ENCODE assay signal across 14 cellular contexts in genomic region chr5:81909677-81910076, GRCh38.
DNase-seq lines count a peak whose midpoint lies in the region; ATAC-seq and TF ChIP-seq lines count a peak whose summit lies in the region.
"Had no signal": no experiment of that assay in that cellular context is flagged by ENCODE, and none has a peak within 500 bp of the region (broad histone marks: within the 10 kb centered on the region; RNA-seq: fewer than 3 reads in every experiment).

No MANE protein-coding gene starts in this region.

- in situ Hi-C loops in GM13976 (cut with MboI; ENCODE audit: low sequenced_read_pairs, unreplicated experiment) = no loop called here
- in situ Hi-C loops in transverse colon (cut with MboI; ENCODE audit: low pct_ligation_motif_present in 1 of 4, low pct_unique_long_range_greater_than_20kb in 1 of 4, low sequenced_read_pairs in 3 of 4) = no loop called here

- H3K36me3 ChIP-seq in prostate gland = no peaks in the 10 kb centered on the region
- no peaks in the 10 kb centered on the region for H3K36me3 ChIP-seq in transverse colon
- H3K36me3 ChIP-seq: colonic mucosa had no signal

- no peaks in the 10 kb centered on the region for H3K9me3 Mint-ChIP-seq in activated CD8-positive, alpha-beta memory T cell treated with anti-CD3 and anti-CD28 coated beads, Interleukin-2, amount 10 ng/mL, durations not matched to agents 7 days and 5 days (ENCODE audit: low read depth)
- H3K9me3 Mint-ChIP-seq: H9 had no signal

- no peak overlapping the region for H3K27ac Mint-ChIP-seq in activated CD8-positive, alpha-beta memory T cell treated with anti-CD3 and anti-CD28 coated beads, Interleukin-2, amount 10 ng/mL, durations not matched to agents 7 days and 5 days
- H3K27ac Mint-ChIP-seq: H9 had no signal

- no peak for TF ChIP-seq EP300 in transverse colon (IDR thresholded peaks at IDR 0.05; ENCODE audit: low read depth)

- intact Hi-C loops in prostate gland (cut with DNase I) (no loop called here), transverse colon (cut with DNase I; ENCODE audit: low total_unique reads) (no loop called here)

- WGBS in prostate gland = 77% methylated on average over 1 of the region's 1 CpG
- 71 to 89% methylated on average over 1 of the region's 1 CpG for WGBS in transverse colon (ENCODE audit: low coverage in 1 of 2), 2 donors

- TF ChIP-seq POLR2A in prostate gland (IDR thresholded peaks at IDR 0.05) (no peak), transverse colon (IDR thresholded peaks at IDR 0.05) (no peak)

- no peak overlapping the region for H3K4me3 Mint-ChIP-seq in activated CD8-positive, alpha-beta memory T cell treated with anti-CD3 and anti-CD28 coated beads, Interleukin-2, amount 10 ng/mL, durations not matched to agents 7 days and 5 days
- H3K4me3 Mint-ChIP-seq: H9 had no signal

- no peaks in the 10 kb centered on the region for H3K4me1 Mint-ChIP-seq in activated CD8-positive, alpha-beta memory T cell treated with anti-CD3 and anti-CD28 coated beads, Interleukin-2, amount 10 ng/mL, durations not matched to agents 7 days and 5 days

- TF ChIP-seq CTCF in GM13976 (IDR thresholded peaks at IDR 0.05; ENCODE audit: borderline replicate concordance, control extremely low read depth, extremely low read depth, insufficient read depth, missing control alignments) = no peak
- TF ChIP-seq CTCF in prostate gland (IDR thresholded peaks at IDR 0.05) = no peak
- no peak for TF ChIP-seq CTCF in transverse colon (IDR thresholded peaks at IDR 0.05)

- H3K4me3 ChIP-seq in prostate gland = no peak overlapping the region
- no peak overlapping the region for H3K4me3 ChIP-seq in transverse colon
- H3K4me3 ChIP-seq: colonic mucosa, lung had no signal

- H3K27ac ChIP-seq in prostate gland = no peak overlapping the region
- no peak overlapping the region for H3K27ac ChIP-seq in transverse colon
- H3K27ac ChIP-seq: colonic mucosa, parathyroid adenoma had no signal

- H3K27me3 ChIP-seq in prostate gland (replicated peaks; ENCODE audit: insufficient read depth) = no peaks in the 10 kb centered on the region
- no peaks in the 10 kb centered on the region for H3K27me3 ChIP-seq in transverse colon
- H3K27me3 ChIP-seq: colonic mucosa had no signal

- H3K4me1 ChIP-seq in prostate gland (replicated peaks) (no peaks in the 10 kb centered on the region), transverse colon (no peaks in the 10 kb centered on the region)
- H3K4me1 ChIP-seq: colonic mucosa had no signal

- H3K36me3 Mint-ChIP-seq in activated CD8-positive, alpha-beta memory T cell treated with anti-CD3 and anti-CD28 coated beads, Interleukin-2, amount 10 ng/mL, durations not matched to agents 7 days and 5 days = no peaks in the 10 kb centered on the region

- ATAC-seq in GM19467 (IDR thresholded peaks at IDR 0.05; ENCODE audit: unreplicated experiment) (peak; percentile 71), HG02938 (IDR thresholded peaks at IDR 0.05; ENCODE audit: unreplicated experiment) (peak; percentile 58)
- ATAC-seq in activated CD8-positive, alpha-beta memory T cell treated with anti-CD3 and anti-CD28 coated beads, Interleukin-2, amount 10 ng/mL, durations not matched to agents 7 days and 5 days = no peak

- no peaks in the 10 kb centered on the region for H3K27me3 Mint-ChIP-seq in activated CD8-positive, alpha-beta memory T cell treated with anti-CD3 and anti-CD28 coated beads, Interleukin-2, amount 10 ng/mL, durations not matched to agents 7 days and 5 days

- H3K9me3 ChIP-seq in prostate gland (no peaks in the 10 kb centered on the region), transverse colon (no peaks in the 10 kb centered on the region)
- H3K9me3 ChIP-seq: colonic mucosa had no signal

- DNase-seq in GM13976 (ENCODE audit: low spot score) = peak; percentile 50
- peak; percentile 52 to 65 for DNase-seq in NOMO-1 (lab: John Stamatoyannopoulos, UW; ENCODE audit: unreplicated experiment in 2 of 2)
- no peak for DNase-seq in NCI-H187 (lab: John Stamatoyannopoulos, UW)
- no peak for DNase-seq in prostate gland (ENCODE audit: low spot score)
- DNase-seq in transverse colon = no peak
- no peak for DNase-seq in activated CD8-positive, alpha-beta memory T cell treated with anti-CD3 and anti-CD28 coated beads, Interleukin-2, amount 10 ng/mL, durations not matched to agents 7 days and 5 days
- DNase-seq: colonic mucosa, H9, MM.1S, T1000 had no signal

- CTCF ChIA-PET in activated CD8-positive, alpha-beta memory T cell treated with anti-CD3 and anti-CD28 coated beads, Interleukin-2, amount 10 ng/mL, durations not matched to agents 7 days and 5 days (lab: Charles Lee) = no interaction called here

Comparison
In these comparisons a context has a peak if more than half of its experiments do, and no peak if none do; other contexts are left out.
1. DNase-seq: peak in GM13976 (single experiment) and NOMO-1 (2 of 2); none in NCI-H187 (0 of 2), prostate gland (single experiment), transverse colon (single experiment) and activated CD8-positive, alpha-beta memory T cell treated with anti-CD3 and anti-CD28 coated beads, Interleukin-2, amount 10 ng/mL, durations not matched to agents 7 days and 5 days (single experiment).